In genomic region chr22:21874953-21875352, GRCh38 we compare ENCODE assay signal across 8 cellular contexts. TPM values are rescaled to one million over a fixed set of nuclear protein-coding genes. Genes with fewer than 3 reads are reported as not detected.
DNase-seq lines count a peak whose midpoint lies in the region; ATAC-seq, FAIRE-seq and TF ChIP-seq lines count a peak whose summit lies in the region.
"Not testable (repeated sequence)": the region's sequence is repeated elsewhere in the genome, so short reads cannot be mapped to it uniquely, and the experiment has no call there.

No MANE protein-coding gene starts in this region.

- H3K4me1 Mint-ChIP-seq in central memory CD8-positive, alpha-beta T cell, result not testable (repeated sequence)
- peaks cover 26% of the 10 kb centered on the region for H3K4me1 Mint-ChIP-seq in dendritic cell treated with granulocyte-macrophage colony-stimulating factor and Interleukin-4, amounts not matched to agents 40 ng/mL and 50 ng/mL, for 4 days (ENCODE audit: low read depth)
- H3K4me1 Mint-ChIP-seq in stimulated activated effector memory CD8-positive, alpha-beta T cell treated with anti-CD3 and anti-CD28 coated beads, Interleukin-12 subunit alpha, Interleukin-12 subunit beta, amount 100 ng/mL, for 72 hours, result peaks cover 21% of the 10 kb centered on the region
- H3K4me1 Mint-ChIP-seq in stimulated activated memory B cell treated with anti-CD40 and anti-IgM and Interleukin-4, amounts not matched to agents 10 μg/mL and 1 μg/mL and 100 μg/mL, for 72 hours, result peaks cover 10% of the 10 kb centered on the region
- peaks cover 14 to 21% of the 10 kb centered on the region in 2 donors for H3K4me1 Mint-ChIP-seq in stimulated activated naive B cell treated with anti-CD40 and anti-IgM and Interleukin-4, amounts not matched to agents 10 μg/mL and 1 μg/mL and 100 μg/mL, for 72 hours

- not testable (repeated sequence) for H3K27me3 Mint-ChIP-seq in central memory CD8-positive, alpha-beta T cell; dendritic cell treated with granulocyte-macrophage colony-stimulating factor and Interleukin-4, amounts not matched to agents 40 ng/mL and 50 ng/mL, for 4 days; stimulated activated memory B cell treated with anti-CD40 and anti-IgM and Interleukin-4, amounts not matched to agents 10 μg/mL and 1 μg/mL and 100 μg/mL, for 72 hours; stimulated activated naive B cell treated with anti-CD40 and anti-IgM and Interleukin-4, amounts not matched to agents 10 μg/mL and 1 μg/mL and 100 μg/mL, for 72 hours

- POLR2A ChIA-PET in HEK293 (lab: Yijun Ruan, JAX), result not testable (repeated sequence)
- POLR2A ChIA-PET in K562 (lab: Yijun Ruan, JAX), result interaction anchor here (0.9 to 35.2 kb wide), 6 partner anchors 12 to 109 kb away, joined by 3 to 1351 read pairs (median 4); partner anchors contain the start of gene MAPK1

- H3K9me1 ChIP-seq in K562 (ENCODE audit: control insufficient read depth, insufficient read depth, low read length), result not testable (repeated sequence)

- FAIRE-seq in K562 (lab: Jason Lieb, UNC), result not testable (repeated sequence)

- H3K27me3 ChIP-seq in K562 (ENCODE audit: control insufficient read depth in 2 of 2, insufficient read depth in 2 of 2, low read length in 2 of 2), result peaks cover 0 to 12% of the 10 kb centered on the region in 2 experiments; a peak in 2 of 5 replicates

- H3K4me1 ChIP-seq in HEK293 (ENCODE audit: control insufficient read depth, insufficient read depth, low read length), result not testable (repeated sequence)
- H3K4me1 ChIP-seq in K562 (replicated peaks in 1 of 2; ENCODE audit: control insufficient read depth in 2 of 2, insufficient read depth in 2 of 2, low read length in 2 of 2), result peaks cover 15 to 21% of the 10 kb centered on the region in 2 experiments

- intact Hi-C loops in K562 (cut with micrococcal nuclease); dendritic cell treated with granulocyte-macrophage colony-stimulating factor and Interleukin-4, amounts not matched to agents 40 ng/mL and 50 ng/mL, for 4 days (cut with micrococcal nuclease): not testable (repeated sequence)

- H3K9ac ChIP-seq in K562 (ENCODE audit: insufficient read depth in 1 of 2, low read depth in 2 of 2, low read length in 2 of 2), result not testable (repeated sequence)

- H3K9me3 ChIP-seq in HEK293 (ENCODE audit: control insufficient read depth, insufficient read depth, low read depth, low read length); K562 (replicated peaks; ENCODE audit: control insufficient read depth, insufficient read depth, low read depth, low read length): not testable (repeated sequence)

- not testable (repeated sequence) for TF ChIP-seq CTCF in HEK293 (tag by site-specific recombination; IDR thresholded peaks at IDR 0.05); K562 (IDR thresholded peaks at IDR 0.05 in 2 of 3, conservative IDR thresholded peaks at IDR 0.05 in 1 of 3; ENCODE audit: insufficient read depth in 2 of 3, low read depth in 1 of 3, low read length in 3 of 3)

- peak overlapping the region; percentile 51 for H3K27ac Mint-ChIP-seq in central memory CD8-positive, alpha-beta T cell (ENCODE audit: low read depth)
- H3K27ac Mint-ChIP-seq in dendritic cell treated with granulocyte-macrophage colony-stimulating factor and Interleukin-4, amounts not matched to agents 40 ng/mL and 50 ng/mL, for 4 days, result peak overlapping the region; percentile 24
- peak overlapping the region; percentile 44 for H3K27ac Mint-ChIP-seq in stimulated activated effector memory CD8-positive, alpha-beta T cell treated with anti-CD3 and anti-CD28 coated beads, Interleukin-12 subunit alpha, Interleukin-12 subunit beta, amount 100 ng/mL, for 72 hours
- H3K27ac Mint-ChIP-seq in stimulated activated memory B cell treated with anti-CD40 and anti-IgM and Interleukin-4, amounts not matched to agents 10 μg/mL and 1 μg/mL and 100 μg/mL, for 72 hours, result peak overlapping the region; percentile 45
- H3K27ac Mint-ChIP-seq in stimulated activated naive B cell treated with anti-CD40 and anti-IgM and Interleukin-4, amounts not matched to agents 10 μg/mL and 1 μg/mL and 100 μg/mL, for 72 hours, result peak overlapping the region; percentile 9

- WGBS in K562 (ENCODE audit: insufficient coverage, low coverage, missing lambda C conversion rate), result 22% methylated on average over 4 of the region's 4 CpGs

- not testable (repeated sequence) for H3K9me3 Mint-ChIP-seq in central memory CD8-positive, alpha-beta T cell; dendritic cell treated with granulocyte-macrophage colony-stimulating factor and Interleukin-4, amounts not matched to agents 40 ng/mL and 50 ng/mL, for 4 days; stimulated activated effector memory CD8-positive, alpha-beta T cell treated with anti-CD3 and anti-CD28 coated beads, Interleukin-12 subunit alpha, Interleukin-12 subunit beta, amount 100 ng/mL, for 72 hours; stimulated activated memory B cell treated with anti-CD40 and anti-IgM and Interleukin-4, amounts not matched to agents 10 μg/mL and 1 μg/mL and 100 μg/mL, for 72 hours; stimulated activated naive B cell treated with anti-CD40 and anti-IgM and Interleukin-4, amounts not matched to agents 10 μg/mL and 1 μg/mL and 100 μg/mL, for 72 hours

- not testable (repeated sequence) for H2AFZ ChIP-seq in K562 (ENCODE audit: low read depth, low read length)

- H3K4me3 ChIP-seq in HEK293 (ENCODE audit: low read depth, low read length); K562: not testable (repeated sequence)

- not testable (repeated sequence) for H3K4me3 Mint-ChIP-seq in central memory CD8-positive, alpha-beta T cell; dendritic cell treated with granulocyte-macrophage colony-stimulating factor and Interleukin-4, amounts not matched to agents 40 ng/mL and 50 ng/mL, for 4 days; stimulated activated effector memory CD8-positive, alpha-beta T cell treated with anti-CD3 and anti-CD28 coated beads, Interleukin-12 subunit alpha, Interleukin-12 subunit beta, amount 100 ng/mL, for 72 hours; stimulated activated memory B cell treated with anti-CD40 and anti-IgM and Interleukin-4, amounts not matched to agents 10 μg/mL and 1 μg/mL and 100 μg/mL, for 72 hours; stimulated activated naive B cell treated with anti-CD40 and anti-IgM and Interleukin-4, amounts not matched to agents 10 μg/mL and 1 μg/mL and 100 μg/mL, for 72 hours

- H4K20me1 ChIP-seq in K562 (replicated peaks; ENCODE audit: control insufficient read depth, insufficient read depth, low read length), result not testable (repeated sequence)

- TF ChIP-seq POLR2A in K562 (conservative IDR thresholded peaks at IDR 0.05), result not testable (repeated sequence)

- not testable (repeated sequence) for BruUV-seq in K562 (replicated peaks; lab: Mats Ljungman, UMichigan)

- peak; percentile 1; the same call in 2 of the 3 replicates for ATAC-seq in K562
- not testable (repeated sequence) for ATAC-seq in central memory CD8-positive, alpha-beta T cell (replicated peaks; ENCODE audit: extremely low read depth, poor library complexity, severe bottlenecking); stimulated activated effector memory CD8-positive, alpha-beta T cell treated with anti-CD3 and anti-CD28 coated beads, Interleukin-12 subunit alpha, Interleukin-12 subunit beta, amount 100 ng/mL, for 72 hours; stimulated activated memory B cell treated with anti-CD40 and anti-IgM and Interleukin-4, amounts not matched to agents 10 μg/mL and 1 μg/mL and 100 μg/mL, for 72 hours; stimulated activated naive B cell treated with anti-CD40 and anti-IgM and Interleukin-4, amounts not matched to agents 10 μg/mL and 1 μg/mL and 100 μg/mL, for 72 hours (replicated peaks)

- not testable (repeated sequence) for TF ChIP-seq RAD21 in K562 (CRISPR knock-in tag; conservative IDR thresholded peaks at IDR 0.05 in 1 of 2, IDR thresholded peaks at IDR 0.05 in 1 of 2)

- not testable (repeated sequence) for H3K36me3 ChIP-seq in HEK293 (ENCODE audit: control insufficient read depth in 2 of 2, insufficient read depth in 1 of 2, low read length in 2 of 2); K562 (ENCODE audit: control insufficient read depth, insufficient read depth, low read length)

- not testable (repeated sequence) for H3K4me2 ChIP-seq in K562 (ENCODE audit: insufficient read depth, low read length)

- DNase-seq in activated CD8-positive, alpha-beta memory T cell treated with anti-CD3 and anti-CD28 coated beads for 24 hours, result peak; percentile 24
- not testable (repeated sequence) for DNase-seq in K562 (ENCODE audit: extremely low read depth in 1 of 4, low spot score in 3 of 4); central memory CD8-positive, alpha-beta T cell (ENCODE audit: low spot score in 2 of 2); stimulated activated effector memory CD8-positive, alpha-beta T cell treated with anti-CD3 and anti-CD28 coated beads, Interleukin-12 subunit alpha, Interleukin-12 subunit beta, amount 100 ng/mL, for 72 hours (ENCODE audit: low spot score in 2 of 2); stimulated activated naive B cell treated with anti-CD40 and anti-IgM and Interleukin-4, amounts not matched to agents 10 μg/mL and 1 μg/mL and 100 μg/mL, for 72 hours

- H3K79me2 ChIP-seq in K562 (ENCODE audit: control insufficient read depth, insufficient read depth, low read length), result not testable (repeated sequence)

- not testable (repeated sequence) for TF ChIP-seq EP300 in K562 (IDR thresholded peaks at IDR 0.05; ENCODE audit: low read length)

- in situ Hi-C loops in K562 (cut with MboI), result not testable (repeated sequence)

- CTCF ChIA-PET in HEK293 (lab: Yijun Ruan, JAX), result interaction anchor here (0.6 kb wide), 1 partner anchor 106 kb away, joined by 3 read pairs; no protein-coding TSS in a partner anchor
- CTCF ChIA-PET in K562 (lab: Yijun Ruan, JAX; ENCODE audit: low intra/inter-chr PET ratio), result interaction anchor here (0.6 kb wide), 1 partner anchor 83 kb away, joined by 4 read pairs; no protein-coding TSS in a partner anchor

- H3K27ac ChIP-seq in HEK293 (ENCODE audit: extremely low read depth, low read depth, low read length); K562 (ENCODE audit: extremely low read depth, low read depth, low read length): not testable (repeated sequence)

- not testable (repeated sequence) for H3K36me3 Mint-ChIP-seq in central memory CD8-positive, alpha-beta T cell (ENCODE audit: insufficient read depth); dendritic cell treated with granulocyte-macrophage colony-stimulating factor and Interleukin-4, amounts not matched to agents 40 ng/mL and 50 ng/mL, for 4 days (ENCODE audit: low read depth); stimulated activated effector memory CD8-positive, alpha-beta T cell treated with anti-CD3 and anti-CD28 coated beads, Interleukin-12 subunit alpha, Interleukin-12 subunit beta, amount 100 ng/mL, for 72 hours; stimulated activated memory B cell treated with anti-CD40 and anti-IgM and Interleukin-4, amounts not matched to agents 10 μg/mL and 1 μg/mL and 100 μg/mL, for 72 hours; stimulated activated naive B cell treated with anti-CD40 and anti-IgM and Interleukin-4, amounts not matched to agents 10 μg/mL and 1 μg/mL and 100 μg/mL, for 72 hours

RNA-seq across cellular contexts. Expression of gene MAPK1, which starts 7.5 kb away (rescaled TPM):
- 220 and 305 TPM in 2 replicates for total RNA-seq in K562 (2011; cell fraction: chromatin; rRNA removed; ENCODE audit: low replicate concordance)
- total RNA-seq in K562 (2011; cell fraction: nucleolus; rRNA removed), result 68.7 and 81.2 TPM in 2 replicates
- total RNA-seq in K562 (2011; cell fraction: nucleoplasm; rRNA removed), result 142 and 210 TPM in 2 replicates
- total RNA-seq in K562 (2014; rRNA removed), result 183 and 249 TPM in 2 replicates
- total RNA-seq in K562 (2014; rRNA removed; fragmentation: Illumina TruSeq; extraction: Trizol), result 319 and 370 TPM in 2 replicates
- total RNA-seq in K562 (2015; rRNA removed; fragmentation: Illumina TruSeq; extraction: Trizol), result 283 and 289 TPM in 2 replicates
- 464 and 475 TPM in 2 replicates for total RNA-seq in K562 (2021)
- 381 and 575 TPM in 2 replicates for polyA plus RNA-seq in K562 (2011; rRNA removed)
- 168 and 240 TPM in 2 replicates for polyA plus RNA-seq in K562 (2011; cell fraction: cytosol; rRNA removed)
- polyA plus RNA-seq in K562 (2011; cell fraction: nucleus; rRNA removed), result 236 and 309 TPM in 2 replicates
- 233 and 368 TPM in 2 replicates for polyA plus RNA-seq in K562 (2012)
- 260 and 350 TPM in 2 replicates for polyA plus RNA-seq in K562 (2014; fragmentation: Illumina TruSeq; extraction: Trizol)
- polyA plus RNA-seq in K562 (2014; fragmentation: Nextera tagmentation; extraction: Ambion mirVana), result 10 to 100 TPM; 46.3 to 51.4 TPM
- polyA plus RNA-seq in K562 (2014; rRNA removed), result 146 and 212 TPM in 2 replicates
- 295 and 429 TPM in 2 replicates for polyA minus RNA-seq in K562 (2011; rRNA and poly(A)+ RNA removed)
- 100 and 114 TPM in 2 replicates for polyA minus RNA-seq in K562 (2011; cell fraction: cytosol; rRNA and poly(A)+ RNA removed)
- polyA minus RNA-seq in K562 (2011; cell fraction: nucleus; rRNA and poly(A)+ RNA removed), result 36.5 and 66.6 TPM in 2 replicates
